Comparison of ENCODE assay signal across 1 cellular context in the genomic region with DNA sequence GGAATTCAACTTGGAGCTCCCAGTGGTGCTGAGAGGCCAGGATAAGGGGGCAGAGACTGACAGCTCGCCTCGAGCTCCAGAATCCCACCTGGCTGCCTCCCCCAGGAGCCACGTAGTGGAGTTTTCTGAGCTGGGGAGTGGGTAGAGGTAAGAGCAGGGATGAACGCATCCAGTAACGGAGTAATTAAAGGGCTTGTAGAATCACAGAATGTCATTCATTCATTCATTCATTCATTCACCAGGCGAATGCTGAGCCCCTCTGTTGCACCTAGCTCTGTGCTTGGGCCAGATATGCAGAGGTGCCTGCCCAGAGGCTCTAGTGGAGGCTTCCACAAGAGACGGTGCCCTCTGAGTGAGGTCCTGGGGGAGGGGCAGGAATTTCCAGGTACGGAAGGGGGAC.
A peak's percentile ranks its signal among the peaks of the same experiment; 100 is the strongest.
TF ChIP-seq lines count a peak whose summit lies in the region.

No MANE protein-coding gene starts in this region.

TF ChIP-seq in K562, 482 proteins besides CTCF, POLR2A, EP300 and RAD21:
- TF ChIP-seq, protein P1, sequence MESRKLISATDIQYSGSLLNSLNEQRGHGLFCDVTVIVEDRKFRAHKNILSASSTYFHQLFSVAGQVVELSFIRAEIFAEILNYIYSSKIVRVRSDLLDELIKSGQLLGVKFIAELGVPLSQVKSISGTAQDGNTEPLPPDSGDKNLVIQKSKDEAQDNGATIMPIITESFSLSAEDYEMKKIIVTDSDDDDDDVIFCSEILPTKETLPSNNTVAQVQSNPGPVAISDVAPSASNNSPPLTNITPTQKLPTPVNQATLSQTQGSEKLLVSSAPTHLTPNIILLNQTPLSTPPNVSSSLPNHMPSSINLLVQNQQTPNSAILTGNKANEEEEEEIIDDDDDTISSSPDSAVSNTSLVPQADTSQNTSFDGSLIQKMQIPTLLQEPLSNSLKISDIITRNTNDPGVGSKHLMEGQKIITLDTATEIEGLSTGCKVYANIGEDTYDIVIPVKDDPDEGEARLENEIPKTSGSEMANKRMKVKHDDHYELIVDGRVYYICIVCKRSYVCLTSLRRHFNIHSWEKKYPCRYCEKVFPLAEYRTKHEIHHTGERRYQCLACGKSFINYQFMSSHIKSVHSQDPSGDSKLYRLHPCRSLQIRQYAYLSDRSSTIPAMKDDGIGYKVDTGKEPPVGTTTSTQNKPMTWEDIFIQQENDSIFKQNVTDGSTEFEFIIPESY (CRISPR knock-in tag; IDR thresholded peaks at IDR 0.05), result no peak
- no peak for TF ChIP-seq ARNT (IDR thresholded peaks at IDR 0.05)
- TF ChIP-seq ZNF24 (IDR thresholded peaks at IDR 0.05), result peak; percentile 58; the same call in 1 of the 2 replicates
- TF ChIP-seq CAMTA2 (CRISPR knock-in tag; conservative IDR thresholded peaks at IDR 0.05), result no peak
- TF ChIP-seq ZNF764 (CRISPR knock-in tag; IDR thresholded peaks at IDR 0.05; ENCODE audit: low read depth), result no peak
TF ChIP-seq in K562: peak in this region for 1.
